ENCODE assay signal across 1 cellular context in the genomic region with DNA sequence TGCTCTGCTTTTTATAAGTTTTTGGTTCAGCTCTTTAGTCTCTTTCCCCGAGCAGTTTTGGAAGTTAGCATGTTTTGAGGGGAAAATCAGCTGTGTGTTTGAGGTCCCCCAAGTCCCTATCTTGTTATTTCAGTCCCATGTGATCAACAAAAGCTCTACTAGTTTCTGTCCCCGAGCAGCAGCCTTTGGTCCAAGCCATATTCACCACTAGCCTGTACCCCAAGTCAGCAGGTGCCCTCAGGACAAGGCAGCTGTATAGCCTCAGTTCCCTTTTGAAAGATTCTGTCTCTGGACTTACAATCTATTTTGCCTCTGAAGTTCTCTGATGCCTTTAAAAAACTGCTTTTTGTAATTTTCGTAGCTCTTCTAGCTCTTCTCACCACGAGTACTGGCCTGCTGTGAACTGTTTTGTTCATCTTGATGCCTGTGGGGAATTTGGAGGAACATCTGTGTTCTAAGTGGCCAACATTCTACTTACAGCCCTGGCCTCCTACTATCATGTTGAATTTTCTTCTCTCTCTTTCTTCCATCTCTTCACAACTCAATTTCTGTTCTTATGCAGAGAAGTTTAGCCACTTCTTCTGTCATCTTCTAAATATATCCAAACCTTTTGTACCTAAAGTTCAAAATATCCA.
TF ChIP-seq lines count a peak whose summit lies in the region.

No MANE protein-coding gene starts in this region.

TF ChIP-seq in IMR-90, 13 proteins besides CTCF, POLR2A, EP300 and RAD21:
- TF ChIP-seq MAZ (IDR thresholded peaks at IDR 0.05; ENCODE audit: borderline replicate concordance, low read depth, low read length) = no peak
- TF ChIP-seq NFE2L2 (IDR thresholded peaks at IDR 0.05; ENCODE audit: low read depth, low read length) = no peak
- no peak for TF ChIP-seq CHD1 (IDR thresholded peaks at IDR 0.05; ENCODE audit: low read depth, low read length)
- TF ChIP-seq, protein P1, sequence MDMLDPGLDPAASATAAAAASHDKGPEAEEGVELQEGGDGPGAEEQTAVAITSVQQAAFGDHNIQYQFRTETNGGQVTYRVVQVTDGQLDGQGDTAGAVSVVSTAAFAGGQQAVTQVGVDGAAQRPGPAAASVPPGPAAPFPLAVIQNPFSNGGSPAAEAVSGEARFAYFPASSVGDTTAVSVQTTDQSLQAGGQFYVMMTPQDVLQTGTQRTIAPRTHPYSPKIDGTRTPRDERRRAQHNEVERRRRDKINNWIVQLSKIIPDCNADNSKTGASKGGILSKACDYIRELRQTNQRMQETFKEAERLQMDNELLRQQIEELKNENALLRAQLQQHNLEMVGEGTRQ (IDR thresholded peaks at IDR 0.05; ENCODE audit: low read depth, low read length) = no peak
- TF ChIP-seq, protein P2, sequence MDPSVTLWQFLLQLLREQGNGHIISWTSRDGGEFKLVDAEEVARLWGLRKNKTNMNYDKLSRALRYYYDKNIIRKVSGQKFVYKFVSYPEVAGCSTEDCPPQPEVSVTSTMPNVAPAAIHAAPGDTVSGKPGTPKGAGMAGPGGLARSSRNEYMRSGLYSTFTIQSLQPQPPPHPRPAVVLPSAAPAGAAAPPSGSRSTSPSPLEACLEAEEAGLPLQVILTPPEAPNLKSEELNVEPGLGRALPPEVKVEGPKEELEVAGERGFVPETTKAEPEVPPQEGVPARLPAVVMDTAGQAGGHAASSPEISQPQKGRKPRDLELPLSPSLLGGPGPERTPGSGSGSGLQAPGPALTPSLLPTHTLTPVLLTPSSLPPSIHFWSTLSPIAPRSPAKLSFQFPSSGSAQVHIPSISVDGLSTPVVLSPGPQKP (IDR thresholded peaks at IDR 0.05; ENCODE audit: borderline replicate concordance, low read depth, low read length) = no peak
- TF ChIP-seq FOS (IDR thresholded peaks at IDR 0.05; ENCODE audit: low read depth, low read length) = no peak
- TF ChIP-seq RCOR1 (IDR thresholded peaks at IDR 0.05; ENCODE audit: insufficient replicate concordance, low read length) = no peak
- no peak for TF ChIP-seq MXI1 (IDR thresholded peaks at IDR 0.05; ENCODE audit: borderline replicate concordance, low read depth, low read length)
- no peak for TF ChIP-seq RFX5 (IDR thresholded peaks at IDR 0.05; ENCODE audit: low read depth, low read length)
- no peak for TF ChIP-seq CEBPB (IDR thresholded peaks at IDR 0.05; ENCODE audit: low read depth, low read length)
- TF ChIP-seq BHLHE40 (IDR thresholded peaks at IDR 0.05; ENCODE audit: low read depth, low read length) = no peak
- no peak for TF ChIP-seq MAFK (IDR thresholded peaks at IDR 0.05; ENCODE audit: low read depth, low read length)
- no peak for TF ChIP-seq SMC3 (IDR thresholded peaks at IDR 0.05; ENCODE audit: low read depth, low read length)
TF ChIP-seq in IMR-90: peak in this region for 0.
